28 cellular contexts compared by ENCODE assay signal in genomic region chr15:71128939-71129562, GRCh38. TPM values are rescaled to one million over a fixed set of nuclear protein-coding genes. Genes with fewer than 3 reads are reported as not detected.
A peak's percentile ranks its signal among the peaks of the same experiment; 100 is the strongest.
DNase-seq lines count a peak whose midpoint lies in the region; ATAC-seq, FAIRE-seq and TF ChIP-seq lines count a peak whose summit lies in the region.
"Had no signal": no experiment of that assay in that cellular context is flagged by ENCODE, and none has a peak within 500 bp of the region (broad histone marks: within the 10 kb centered on the region; RNA-seq: fewer than 3 reads in every experiment).

No MANE protein-coding gene starts in this region.

- H3K27ac ChIP-seq in A549 (peak overlapping the region; percentile 54 to 61), GM23248 (no peak overlapping the region), RWPE2 (ENCODE audit: poor library complexity, severe bottlenecking) (peak overlapping the region; percentile 96), keratinocyte (ENCODE audit: control insufficient read depth, insufficient read depth, low read length) (peak overlapping the region; percentile 85)
- H3K27ac ChIP-seq: hepatocyte, KMS-11, parathyroid adenoma, SJSA1, tibial nerve had no signal

- peaks cover 4% of the 10 kb centered on the region; the same call in 2 of the 3 replicates for H3K9me3 ChIP-seq in A549
- H3K9me3 ChIP-seq in GM23248 (ENCODE audit: low read depth), result no peaks in the 10 kb centered on the region
- H3K9me3 ChIP-seq in RWPE2 (ENCODE audit: severe bottlenecking), result no peaks in the 10 kb centered on the region
- H3K9me3 ChIP-seq in keratinocyte (ENCODE audit: control insufficient read depth, low read depth, low read length), result no peaks in the 10 kb centered on the region
- H3K9me3 ChIP-seq: esophagus squamous epithelium, SJSA1, tibial nerve had no signal

- dilution Hi-C loops in keratinocyte (cut with MboI; ENCODE audit: extremely low pct_ligation_motif_present, low sequenced_read_pairs), result no loop called here

- H3K36me3 ChIP-seq in GM23248 (ENCODE audit: low read depth) (no peaks in the 10 kb centered on the region), RWPE2 (ENCODE audit: low read depth) (peaks cover 50% of the 10 kb centered on the region), keratinocyte (ENCODE audit: control insufficient read depth in 2 of 2, extremely low read depth in 1 of 2, insufficient read depth in 2 of 2, low read length in 2 of 2) (peaks cover 7 to 8% of the 10 kb centered on the region in 2 experiments)
- H3K36me3 ChIP-seq: esophagus squamous epithelium, SJSA1, tibial nerve had no signal

- ATAC-seq in A549 (peak; percentile 58 to 65; a peak in 5 of 6 replicates), RWPE2 (ENCODE audit: low read depth) (peak; percentile 55)
- ATAC-seq: WTC11 had no signal

- peaks cover 4% of the 10 kb centered on the region for H3K9me1 ChIP-seq in keratinocyte (ENCODE audit: control insufficient read depth, extremely low read depth, insufficient read depth, low read length)

- H4K20me1 ChIP-seq in GM23248 (ENCODE audit: insufficient read depth) (no peaks in the 10 kb centered on the region), keratinocyte (ENCODE audit: control insufficient read depth, extremely low read depth, insufficient read depth, low read length) (no peaks in the 10 kb centered on the region)

- TF ChIP-seq EP300 in A549 (IDR thresholded peaks at IDR 0.05), result no peak

- H3K9ac ChIP-seq in GM23248 (no peak overlapping the region), keratinocyte (ENCODE audit: control insufficient read depth, extremely low read depth, insufficient read depth, low read length) (peak overlapping the region; percentile 7)
- H3K9ac ChIP-seq: KMS-11, parathyroid adenoma had no signal

- no peaks in the 10 kb centered on the region for H3K9me2 ChIP-seq in GM23248 (ENCODE audit: insufficient read depth)

- CTCF ChIA-PET in A549 (lab: Yijun Ruan, JAX), result interaction anchor here (1.0 to 1.7 kb wide), 5 partner anchors 11 to 460 kb away, joined by 3 to 7 read pairs (median 4); partner anchors contain the start of gene THSD4

- POLR2A ChIA-PET in A549 (lab: Yijun Ruan, JAX), result interaction anchor here (0.9 to 1.1 kb wide), 2 partner anchors 12 to 167 kb away, joined by 4 to 5 read pairs; no protein-coding TSS in a partner anchor

- FAIRE-seq in A549 (lab: Jason Lieb, UNC), result no peak
- peak; percentile 26 for FAIRE-seq in keratinocyte (lab: Jason Lieb, UNC)
- FAIRE-seq in GM19239 (lab: Jason Lieb, UNC), result no peak
- FAIRE-seq: GM12891, RCC 7860 had no signal

- in situ Hi-C loops in GM23248 (cut with MboI), result no loop called here

- H3K4me3 ChIP-seq in A549 (no peak overlapping the region), GM23248 (no peak overlapping the region), RWPE2 (ENCODE audit: severe bottlenecking) (no peak overlapping the region), keratinocyte (ENCODE audit: control insufficient read depth in 2 of 3, extremely low read depth in 1 of 3, insufficient read depth in 2 of 3, low read depth in 1 of 3, low read length in 3 of 3) (peak overlapping the region in 1 of 3 experiments; percentile 15)
- H3K4me3 ChIP-seq: esophagus squamous epithelium, hepatocyte, SJSA1, tibial nerve had no signal

- WGBS in A549 (ENCODE audit: missing lambda C conversion rate), result 20% methylated on average over 6 of the region's 6 CpGs
- WGBS in GM23248 (ENCODE audit: low coverage in 1 of 2, low lambda C conversion rate in 2 of 2, missing lambda C conversion rate in 2 of 2), 2 experiments, result 90 to 93% methylated on average over 6 of the region's 6 CpGs

- TF ChIP-seq POLR2A in A549 (IDR thresholded peaks at IDR 0.05; ENCODE audit: low read length), result no peak

- no peak for TF ChIP-seq RAD21 in A549 (conservative IDR thresholded peaks at IDR 0.05 in 1 of 2, IDR thresholded peaks at IDR 0.05 in 1 of 2)

- H3K79me2 ChIP-seq in GM23248 (ENCODE audit: insufficient read depth) (peaks cover 97% of the 10 kb centered on the region), keratinocyte (ENCODE audit: control insufficient read depth, insufficient read depth, low read length) (peaks cover 86% of the 10 kb centered on the region)
- H3K79me2 ChIP-seq: hepatocyte, parathyroid adenoma had no signal

- DNase-seq in A549 (ENCODE audit: low read depth in 1 of 2, low spot score in 1 of 2), result peak in 1 of 2 experiments; percentile 61
- DNase-seq in GM23248, result peak; percentile 22
- DNase-seq in RWPE2 (ENCODE audit: low spot score), result no peak
- DNase-seq in keratinocyte (ENCODE audit: low read depth, low spot score), result no peak
- DNase-seq in NCI-H2196 (lab: John Stamatoyannopoulos, UW; ENCODE audit: unreplicated experiment), result no peak
- no peak for DNase-seq in middle frontal gyrus (ENCODE audit: extremely low spot score, low spot score)
- no peak for DNase-seq in GM19239 (ENCODE audit: insufficient read length, low spot score)
- DNase-seq: activated CD4-positive, alpha-beta T cell treated with anti-CD3 and anti-CD28 coated beads, Interleukin-2, amount 10 ng/mL, durations not matched to agents 24 days and 14 days; activated CD8-positive, alpha-beta memory T cell treated with anti-CD3 and anti-CD28 coated beads for 24 hours; aorta; C1 segment of cervical spinal cord; caudate nucleus; esophagus squamous epithelium; foreskin melanocyte; H7; NCI-H146; NCI-H345; stimulated activated CD4-positive, alpha-beta T cell treated with anti-CD3 and anti-CD28 coated beads, Interleukin-12 subunit alpha, Interleukin-12 subunit beta, amount 100 ng/mL, for 4 hours; stimulated activated CD4-positive, alpha-beta T cell treated with anti-CD3 and anti-CD28 coated beads, Interleukin-2, amount 100 ng/mL, for 48 hours had no signal

- H2AFZ ChIP-seq in GM23248, result no peak overlapping the region
- H2AFZ ChIP-seq in keratinocyte (ENCODE audit: control insufficient read depth, low read length), result no peak overlapping the region
- H2AFZ ChIP-seq: hepatocyte, parathyroid adenoma had no signal

- peak overlapping the region; percentile 56 for H3K4me2 ChIP-seq in A549
- H3K4me2 ChIP-seq in GM23248 (ENCODE audit: unreplicated experiment), result no peak overlapping the region
- H3K4me2 ChIP-seq in keratinocyte (ENCODE audit: control insufficient read depth, extremely low read depth, insufficient read depth, low read depth, low read length), result peak overlapping the region; percentile 66
- H3K4me2 ChIP-seq: hepatocyte, KMS-11 had no signal

- H3K4me1 ChIP-seq in A549, result peaks cover 56% of the 10 kb centered on the region
- H3K4me1 ChIP-seq in GM23248 (ENCODE audit: insufficient read depth), result peaks cover 21% of the 10 kb centered on the region
- H3K4me1 ChIP-seq in RWPE2 (ENCODE audit: insufficient read depth, poor library complexity, severe bottlenecking), result peaks cover 63% of the 10 kb centered on the region
- peaks cover 49% of the 10 kb centered on the region for H3K4me1 ChIP-seq in keratinocyte (ENCODE audit: control insufficient read depth, extremely low read depth, insufficient read depth, low read length)
- H3K4me1 ChIP-seq: parathyroid adenoma, tibial nerve had no signal

- H3K27me3 ChIP-seq in GM23248 (replicated peaks; ENCODE audit: insufficient read depth) (no peaks in the 10 kb centered on the region), RWPE2 (ENCODE audit: insufficient read depth, poor library complexity, severe bottlenecking) (no peaks in the 10 kb centered on the region), keratinocyte (ENCODE audit: control insufficient read depth, extremely low read depth, insufficient read depth, low read length) (no peaks in the 10 kb centered on the region)
- H3K27me3 ChIP-seq: esophagus squamous epithelium, hepatocyte, SJSA1, tibial nerve had no signal

- 0 out of 2 replicates have a peak, but pooled peaks cover 14% of the 10 kb centered on the region for H3F3A ChIP-seq in GM23248 (ENCODE audit: insufficient read depth)

- TF ChIP-seq CTCF in A549 (IDR thresholded peaks at IDR 0.05), result no peak
- no peak for TF ChIP-seq CTCF in RWPE2 (IDR thresholded peaks at IDR 0.05; ENCODE audit: poor library complexity, severe bottlenecking)
- TF ChIP-seq CTCF in keratinocyte (optimal IDR thresholded peaks at IDR 0.05 in 1 of 3, IDR thresholded peaks at IDR 0.05 in 1 of 3, conservative IDR thresholded peaks at IDR 0.05 in 1 of 3; ENCODE audit: extremely low read depth in 1 of 3, insufficient read depth in 2 of 3, low read length in 3 of 3), result no peak

TF ChIP-seq in A549, 52 proteins besides CTCF, POLR2A, EP300 and RAD21 (continues in another document):
- TF ChIP-seq NFE2L2 (conservative IDR thresholded peaks at IDR 0.05; ENCODE audit: low read length) (no peak), MAX (IDR thresholded peaks at IDR 0.05) (0 out of 2 replicates have a peak, but pooled peaks have one; percentile 45), SMC3 (IDR thresholded peaks at IDR 0.05) (no peak), EHF (CRISPR knock-in tag; IDR thresholded peaks at IDR 0.05) (no peak), BHLHE40 (IDR thresholded peaks at IDR 0.05; ENCODE audit: low read depth, low read length) (no peak), JUN (IDR thresholded peaks at IDR 0.05) (no peak), NR3C1 (IDR thresholded peaks at IDR 0.05) (no peak), CBX2 (IDR thresholded peaks at IDR 0.05; ENCODE audit: borderline replicate concordance, low read depth) (no peak), JUNB (IDR thresholded peaks at IDR 0.05) (no peak), CHD4 (IDR thresholded peaks at IDR 0.05; ENCODE audit: borderline replicate concordance) (no peak), KDM5A (IDR thresholded peaks at IDR 0.05) (no peak), CBX8 (IDR thresholded peaks at IDR 0.05) (no peak)

RNA-seq across cellular contexts. Expression of gene THSD4, which starts 13.8 kb away (rescaled TPM):
- polyA plus RNA-seq in A549 (2011; rRNA removed), result 40.7 and 47.4 TPM in 2 replicates
- 11.8 and 13.5 TPM in 2 replicates for polyA plus RNA-seq in A549 (2012; cell fraction: cytosol; rRNA removed)
- 29.7 and 30.3 TPM in 2 replicates for polyA plus RNA-seq in A549 (2012; cell fraction: nucleus; rRNA removed)
- polyA plus RNA-seq in A549 (2017; fragmentation: RNase III; extraction: RNeasy Plus Mini Kit Qiagen cat#74134 plus additional on column Dnase treatment), result 14.6 to 15.8 TPM (median 15.3 TPM) in 3 replicates
- 79.8 and 103 TPM in 2 replicates for polyA minus RNA-seq in A549 (2011; rRNA and poly(A)+ RNA removed)
- 50.6 and 58.9 TPM in 2 replicates for total RNA-seq in GM23248 (2014; rRNA removed; shearing (Covaris generic))
- polyA plus RNA-seq in GM23248 (2016; fragmentation: Nextera tagmentation; extraction: Ambion mirVana), result 13.3 and 14.2 TPM in 2 replicates
- polyA plus RNA-seq in keratinocyte, result 24.5 to 37.0 TPM (median 25.3 TPM) in 3 replicates
- polyA plus RNA-seq in keratinocyte (2011; ENCODE audit: low read depth), result 17.6 TPM
- 15.4 and 18.0 TPM in 2 replicates for polyA plus RNA-seq in keratinocyte (2011; cell fraction: cytosol; rRNA removed)
- polyA plus RNA-seq in keratinocyte (2011; cell fraction: nucleus; rRNA removed), result 110 and 134 TPM in 2 replicates
- 20.1 and 59.2 TPM in 2 replicates for polyA plus RNA-seq in keratinocyte (2012; ENCODE audit: low replicate concordance)
- 60.2 to 89.9 TPM (median 67.0 TPM) in 3 replicates for polyA minus RNA-seq in keratinocyte
- polyA minus RNA-seq in keratinocyte (2011; cell fraction: cytosol; rRNA and poly(A)+ RNA removed), result 49.9 TPM
- 173 and 249 TPM in 2 replicates for polyA minus RNA-seq in keratinocyte (2011; cell fraction: nucleus; rRNA and poly(A)+ RNA removed)
- total RNA-seq: activated CD4-positive, alpha-beta T cell treated with anti-CD3 and anti-CD28 coated beads, Interleukin-2, amount 10 ng/mL, durations not matched to agents 24 days and 14 days; T-helper 1 cell treated with Interleukin-12 subunit alpha and Interleukin-12 subunit beta and Interleukin-4 antibody, amounts not matched to agents 30 ng/mL and 1 ng/mL, for 36 hours had no signal
